In the genomic region with DNA sequence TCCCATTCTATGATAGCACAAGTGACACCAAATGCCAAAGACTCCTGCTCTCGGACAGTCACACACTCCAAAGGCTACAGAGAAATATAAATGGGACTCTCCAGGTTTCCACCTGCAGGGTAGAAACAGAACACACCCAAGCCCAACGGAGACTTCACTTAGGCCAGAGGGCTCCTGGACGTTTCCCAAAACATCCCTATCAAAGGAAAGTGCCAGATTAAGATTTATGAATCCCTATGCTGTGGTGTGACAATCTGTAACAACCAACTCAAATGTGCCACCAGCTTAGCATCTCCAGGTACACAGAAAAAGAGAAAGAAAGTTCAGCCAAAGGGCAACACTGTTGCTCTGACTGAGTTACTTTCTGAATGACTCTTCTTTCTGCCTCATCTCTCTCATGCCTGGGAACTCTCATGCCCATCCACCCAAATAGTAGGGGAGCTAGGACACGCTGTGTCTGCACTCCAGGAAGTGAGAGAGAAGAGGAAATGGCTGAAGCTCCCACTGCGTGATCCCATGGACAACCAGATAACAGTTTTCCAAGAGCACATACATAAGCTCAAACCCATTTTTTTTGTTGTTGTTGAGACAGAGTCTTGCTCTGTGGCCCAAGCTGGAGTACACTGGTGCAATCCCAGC, we compare ENCODE assay signal across 14 cellular contexts. TPM values are rescaled to one million over a fixed set of nuclear protein-coding genes. Genes with fewer than 3 reads are reported as not detected.
DNase-seq lines count a peak whose midpoint lies in the region; ATAC-seq, FAIRE-seq and TF ChIP-seq lines count a peak whose summit lies in the region.
"Had no signal": no experiment of that assay in that cellular context is flagged by ENCODE, and none has a peak within 500 bp of the region (broad histone marks: within the 10 kb centered on the region; RNA-seq: fewer than 3 reads in every experiment).

No MANE protein-coding gene starts in this region.

- peaks cover 57% of the 10 kb centered on the region for H3K36me3 Mint-ChIP-seq in activated naive CD8-positive, alpha-beta T cell treated with anti-CD3 and anti-CD28 coated beads, Interleukin-2, amount 50 U/mL, for 24 hours (ENCODE audit: low read depth)

- peak; percentile 54 for DNase-seq in GM12892 (ENCODE audit: insufficient read length)
- DNase-seq in activated naive CD8-positive, alpha-beta T cell treated with anti-CD3 and anti-CD28 coated beads, Interleukin-2, amount 50 U/mL, for 24 hours, result peak; percentile 23
- no peak for DNase-seq in MG63
- no peak for DNase-seq in vagina (ENCODE audit: extremely low spot score in 2 of 2)
- no peak for DNase-seq in BE2C
- DNase-seq in substantia nigra (lab: John Stamatoyannopoulos, UW), result no peak
- DNase-seq: esophagus squamous epithelium, HCEC 1CT, left lung, NCI-H1417, right cardiac atrium, SHP77 treated with DMSO at 0.1 percent for 48 hours had no signal

- peak overlapping the region; percentile 91 for H3K27ac Mint-ChIP-seq in activated naive CD8-positive, alpha-beta T cell treated with anti-CD3 and anti-CD28 coated beads, Interleukin-2, amount 50 U/mL, for 24 hours

- H3K9me3 ChIP-seq in MG63 (no peaks in the 10 kb centered on the region), vagina (no peaks in the 10 kb centered on the region), BE2C (no peaks in the 10 kb centered on the region)
- H3K9me3 ChIP-seq: esophagus squamous epithelium, left lung had no signal

- H3K27me3 ChIP-seq in MG63, result no peaks in the 10 kb centered on the region
- H3K27me3 ChIP-seq in vagina, result no peaks in the 10 kb centered on the region
- no peaks in the 10 kb centered on the region for H3K27me3 ChIP-seq in BE2C
- H3K27me3 ChIP-seq: esophagus squamous epithelium, left lung had no signal

- peak overlapping the region; percentile 52 for H3K4me3 Mint-ChIP-seq in activated naive CD8-positive, alpha-beta T cell treated with anti-CD3 and anti-CD28 coated beads, Interleukin-2, amount 50 U/mL, for 24 hours

- TF ChIP-seq POLR2A in GM12892 (IDR thresholded peaks at IDR 0.05; ENCODE audit: low read depth, low read length) (no peak), vagina (IDR thresholded peaks at IDR 0.05) (no peak)

- ATAC-seq in GM19455 (IDR thresholded peaks at IDR 0.05; ENCODE audit: unreplicated experiment) (peak; percentile 71), HG03280 (IDR thresholded peaks at IDR 0.05; ENCODE audit: unreplicated experiment) (peak; percentile 80)
- ATAC-seq in activated naive CD8-positive, alpha-beta T cell treated with anti-CD3 and anti-CD28 coated beads, Interleukin-2, amount 50 U/mL, for 24 hours, result peak; percentile 93
- ATAC-seq: left lung had no signal

- H3K27ac ChIP-seq in vagina (no peak overlapping the region), substantia nigra (ENCODE audit: low read depth, low read length, poor library complexity, severe bottlenecking) (no peak overlapping the region)
- H3K27ac ChIP-seq: esophagus squamous epithelium, left lung had no signal

- H3K27me3 Mint-ChIP-seq in activated naive CD8-positive, alpha-beta T cell treated with anti-CD3 and anti-CD28 coated beads, Interleukin-2, amount 50 U/mL, for 24 hours, result no peaks in the 10 kb centered on the region

- intact Hi-C loops in vagina (cut with DNase I), result no loop called here

- TF ChIP-seq CTCF in vagina (IDR thresholded peaks at IDR 0.05), result no peak
- TF ChIP-seq CTCF in BE2C (IDR thresholded peaks at IDR 0.05; ENCODE audit: low read depth, low read length), result no peak

- H3K36me3 ChIP-seq in MG63 (no peaks in the 10 kb centered on the region), vagina (no peaks in the 10 kb centered on the region), BE2C (no peaks in the 10 kb centered on the region)

- peak; percentile 96 for FAIRE-seq in GM12892 (lab: Jason Lieb, UNC)

- H3K4me1 ChIP-seq in vagina (no peaks in the 10 kb centered on the region), BE2C (no peaks in the 10 kb centered on the region)
- H3K4me1 ChIP-seq: left lung had no signal

- H3K4me1 Mint-ChIP-seq in activated naive CD8-positive, alpha-beta T cell treated with anti-CD3 and anti-CD28 coated beads, Interleukin-2, amount 50 U/mL, for 24 hours, result peaks cover 70% of the 10 kb centered on the region

- H3K9me3 Mint-ChIP-seq in activated naive CD8-positive, alpha-beta T cell treated with anti-CD3 and anti-CD28 coated beads, Interleukin-2, amount 50 U/mL, for 24 hours, result no peaks in the 10 kb centered on the region

- H3K4me3 ChIP-seq in MG63, result no peak overlapping the region
- H3K4me3 ChIP-seq in vagina, result no peak overlapping the region
- no peak overlapping the region for H3K4me3 ChIP-seq in BE2C (ENCODE audit: low read depth, low read length)
- H3K4me3 ChIP-seq: esophagus squamous epithelium, left lung had no signal

RNA-seq across cellular contexts. Expression of a gene that starts 49.7 kb away (rescaled TPM):
- polyA plus RNA-seq in GM12892 (2012; ENCODE audit: missing spikeins), result 20.9 TPM
- 15.3 and 24.9 TPM in 2 replicates for total RNA-seq in MG63 (2014; rRNA removed; shearing (Covaris generic); ENCODE audit: low replicate concordance)
- 46.2 TPM for total RNA-seq in vagina
- polyA plus RNA-seq in BE2C (2012; ENCODE audit: insufficient read depth, insufficient read length, low read depth), result 13.7 TPM

RNA-seq across cellular contexts. Expression of a gene that starts 49.9 kb away (rescaled TPM):
- polyA plus RNA-seq in GM12892 (2012; ENCODE audit: missing spikeins), result 11.1 TPM
- 26.5 and 34.3 TPM in 2 replicates for total RNA-seq in MG63 (2014; rRNA removed; shearing (Covaris generic); ENCODE audit: low replicate concordance)
- total RNA-seq in vagina, result 13.5 TPM
- 3.6 TPM for polyA plus RNA-seq in BE2C (2012; ENCODE audit: insufficient read depth, insufficient read length, low read depth)

Comparison
In these comparisons a context has a peak if more than half of its experiments do, and no peak if none do; other contexts are left out.
1. DNase-seq: peak in GM12892 (single experiment) and activated naive CD8-positive, alpha-beta T cell treated with anti-CD3 and anti-CD28 coated beads, Interleukin-2, amount 50 U/mL, for 24 hours (single experiment); none in MG63 (single experiment), vagina (0 of 2), BE2C (single experiment) and substantia nigra (0 of 49).
2. Peak in every context shown above with its lines, with median percentiles within 50 percentile points of each other: ATAC-seq.